25 cellular contexts compared by ENCODE assay signal in the genomic region with DNA sequence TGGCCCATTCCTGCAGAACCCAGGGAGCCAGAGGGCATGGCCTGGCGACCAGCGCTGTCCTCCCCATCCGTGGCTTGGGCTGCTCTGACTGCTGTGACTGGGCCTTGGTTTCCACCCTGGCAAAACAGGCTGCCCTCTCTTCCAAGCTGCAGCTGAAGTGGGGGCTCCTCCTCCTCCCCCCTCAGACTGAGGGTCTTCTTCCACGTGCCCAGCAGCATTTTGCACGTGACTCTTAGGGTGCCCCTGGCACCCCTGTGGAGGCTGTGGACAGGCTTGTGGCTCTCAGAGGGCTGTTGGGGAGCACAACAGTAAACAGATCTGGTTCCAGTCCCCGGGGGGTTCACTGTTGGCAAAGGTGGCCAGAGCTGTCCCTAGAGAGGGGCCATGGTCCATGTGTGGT.
"Had no signal": no experiment of that assay in that cellular context is flagged by ENCODE, and none has a peak within 500 bp of the region (broad histone marks: within the 10 kb centered on the region; RNA-seq: fewer than 3 reads in every experiment).

No MANE protein-coding gene starts in this region.

- H3K4me3 ChIP-seq: coronary artery, gastroesophageal sphincter, hepatocyte, neural progenitor cell, skin epidermis, upper lobe of left lung had no signal

- H3K27ac ChIP-seq: coronary artery, gastroesophageal sphincter, hepatocyte, neural progenitor cell, skin epidermis, WERI-Rb-1 had no signal

- DNase-seq: activated CD4-positive, alpha-beta memory T cell treated with anti-CD3 and anti-CD28 coated beads for 36 hours; activated CD4-positive, alpha-beta T cell treated with anti-CD3 and anti-CD28 coated beads, Interleukin-2, amount 10 ng/mL, durations not matched to agents 24 days and 14 days; activated gamma-delta T cell; activated T-cell treated with anti-CD3 and anti-CD28 coated beads, Interleukin-2, amount 50 U/mL, for 48 hours; anterior cingulate cortex; cerebellar nuclear complex; islet precursor cell; left colon; stimulated activated CD4-positive, alpha-beta T cell treated with anti-CD3 and anti-CD28 coated beads, Interleukin-4, amount 100 ng/mL, for 24 hours; stimulated activated naive CD8-positive, alpha-beta T cell treated with anti-CD3 and anti-CD28 coated beads, Interleukin-15, amount 100 ng/mL, for 72 hours; SW 1271; T-helper 9 cell; WERI-Rb-1 had no signal

- H3K4me1 ChIP-seq: neural progenitor cell had no signal

- H3K27ac Mint-ChIP-seq: neural progenitor cell; stimulated activated memory B cell treated with anti-CD40 and anti-IgM and Interleukin-4, amounts not matched to agents 10 μg/mL and 1 μg/mL and 100 μg/mL, for 72 hours; T-helper 1 cell treated with Interleukin-12 subunit alpha and Interleukin-12 subunit beta and Interleukin-4 antibody, amounts not matched to agents 30 μg/mL and 1 μg/mL, for 36 hours had no signal

- ATAC-seq: activated CD4-positive, CD25-positive, alpha-beta regulatory T cell treated with anti-CD3 and anti-CD28 coated beads, Interleukin-2, amount 50 U/mL, for 24 hours; left colon; naive thymus-derived CD8-positive, alpha-beta T cell; stimulated activated memory B cell treated with anti-CD40 and anti-IgM and Interleukin-4, amounts not matched to agents 10 μg/mL and 1 μg/mL and 100 μg/mL, for 72 hours; stimulated activated naive CD8-positive, alpha-beta T cell treated with anti-CD3 and anti-CD28 coated beads, Interleukin-15, amount 100 ng/mL, for 72 hours had no signal

- H3K27me3 ChIP-seq: gastroesophageal sphincter, hepatocyte, neural progenitor cell, upper lobe of left lung had no signal

- H3K36me3 Mint-ChIP-seq: activated naive CD8-positive, alpha-beta T cell had no signal

- H3K27me3 Mint-ChIP-seq: activated CD4-positive, alpha-beta memory T cell treated with anti-CD3 and anti-CD28 coated beads for 36 hours; activated CD4-positive, alpha-beta T cell treated with anti-CD3 and anti-CD28 coated beads, Interleukin-2, amount 10 ng/mL, durations not matched to agents 24 days and 14 days; activated naive CD8-positive, alpha-beta T cell; naive thymus-derived CD8-positive, alpha-beta T cell; stimulated activated memory B cell treated with anti-CD40 and anti-IgM and Interleukin-4, amounts not matched to agents 10 μg/mL and 1 μg/mL and 100 μg/mL, for 72 hours; stimulated activated naive CD8-positive, alpha-beta T cell treated with anti-CD3 and anti-CD28 coated beads, Interleukin-15, amount 100 ng/mL, for 72 hours had no signal

- H3K9me3 ChIP-seq: gastroesophageal sphincter, SK-N-SH, upper lobe of left lung had no signal

- H3K36me3 ChIP-seq: neural progenitor cell, WERI-Rb-1 had no signal

- H3K4me3 Mint-ChIP-seq: activated CD4-positive, alpha-beta memory T cell treated with anti-CD3 and anti-CD28 coated beads for 36 hours; activated CD4-positive, alpha-beta T cell treated with anti-CD3 and anti-CD28 coated beads, Interleukin-2, amount 10 ng/mL, durations not matched to agents 24 days and 14 days; activated naive CD8-positive, alpha-beta T cell; naive thymus-derived CD8-positive, alpha-beta T cell; neural progenitor cell; stimulated activated memory B cell treated with anti-CD40 and anti-IgM and Interleukin-4, amounts not matched to agents 10 μg/mL and 1 μg/mL and 100 μg/mL, for 72 hours; stimulated activated naive CD8-positive, alpha-beta T cell treated with anti-CD3 and anti-CD28 coated beads, Interleukin-15, amount 100 ng/mL, for 72 hours; T-helper 1 cell treated with Interleukin-12 subunit alpha and Interleukin-12 subunit beta and Interleukin-4 antibody, amounts not matched to agents 30 μg/mL and 1 μg/mL, for 36 hours had no signal

- H3K9me3 Mint-ChIP-seq: activated CD4-positive, alpha-beta memory T cell treated with anti-CD3 and anti-CD28 coated beads for 36 hours; activated CD4-positive, alpha-beta T cell treated with anti-CD3 and anti-CD28 coated beads, Interleukin-2, amount 10 ng/mL, durations not matched to agents 24 days and 14 days; naive thymus-derived CD8-positive, alpha-beta T cell; neural progenitor cell; stimulated activated memory B cell treated with anti-CD40 and anti-IgM and Interleukin-4, amounts not matched to agents 10 μg/mL and 1 μg/mL and 100 μg/mL, for 72 hours; stimulated activated naive CD8-positive, alpha-beta T cell treated with anti-CD3 and anti-CD28 coated beads, Interleukin-15, amount 100 ng/mL, for 72 hours; T-helper 1 cell treated with Interleukin-12 subunit alpha and Interleukin-12 subunit beta and Interleukin-4 antibody, amounts not matched to agents 30 μg/mL and 1 μg/mL, for 36 hours had no signal
